1 cellular context compared by ENCODE assay signal in the genomic region with DNA sequence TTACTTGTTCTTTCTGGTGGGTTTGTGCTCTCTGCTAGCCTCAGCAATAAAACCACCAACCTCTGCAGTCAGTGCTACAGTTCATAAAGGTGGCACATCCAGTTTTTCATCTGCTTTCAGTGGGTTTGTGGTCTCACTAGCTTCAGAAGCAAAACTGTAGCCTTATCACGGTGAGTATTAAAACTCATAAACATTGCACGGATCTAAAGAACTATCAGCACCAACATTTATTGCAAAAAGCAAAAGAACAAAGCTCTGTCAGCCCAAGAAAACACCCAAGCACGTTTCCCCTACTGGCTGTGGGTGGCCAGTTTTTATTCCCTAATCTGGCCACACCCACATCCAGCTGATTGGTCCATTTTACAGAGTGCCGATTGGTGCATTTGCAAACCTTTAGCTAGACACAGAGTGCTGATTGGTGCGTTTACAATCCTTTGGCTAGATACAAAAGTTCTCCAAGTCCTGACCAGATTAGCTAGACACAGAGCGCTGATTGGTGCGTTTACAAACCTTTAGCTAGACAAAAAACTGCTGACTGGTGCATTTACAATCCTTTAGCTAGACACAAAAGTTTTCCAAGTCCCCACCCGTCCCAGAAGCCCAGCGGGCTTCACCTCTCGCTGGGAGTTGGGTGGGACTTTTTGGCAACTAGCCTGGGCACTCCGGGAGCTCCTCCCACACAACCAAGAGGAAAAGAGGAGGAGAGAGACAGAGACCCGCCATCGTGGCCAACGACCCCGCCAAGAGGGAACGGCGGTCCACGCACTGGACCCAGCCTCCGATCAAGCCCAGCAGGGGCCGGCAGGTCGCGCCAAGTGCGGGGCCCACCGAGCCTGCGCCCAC.
TF ChIP-seq lines count a peak whose summit lies in the region.

No MANE protein-coding gene starts in this region.

TF ChIP-seq in HepG2, 621 proteins besides CTCF, POLR2A, EP300 and RAD21 (continues in another document):
- TF ChIP-seq LCORL (IDR thresholded peaks at IDR 0.05) = no peak
- TF ChIP-seq LCORL (CRISPR knock-in tag; IDR thresholded peaks at IDR 0.05) = peak; percentile 72
- TF ChIP-seq SRF (IDR thresholded peaks at IDR 0.05; ENCODE audit: low read depth, low read length) = 0 out of 2 replicates have a peak, but pooled peaks have one; percentile 41
- TF ChIP-seq, protein P1, sequence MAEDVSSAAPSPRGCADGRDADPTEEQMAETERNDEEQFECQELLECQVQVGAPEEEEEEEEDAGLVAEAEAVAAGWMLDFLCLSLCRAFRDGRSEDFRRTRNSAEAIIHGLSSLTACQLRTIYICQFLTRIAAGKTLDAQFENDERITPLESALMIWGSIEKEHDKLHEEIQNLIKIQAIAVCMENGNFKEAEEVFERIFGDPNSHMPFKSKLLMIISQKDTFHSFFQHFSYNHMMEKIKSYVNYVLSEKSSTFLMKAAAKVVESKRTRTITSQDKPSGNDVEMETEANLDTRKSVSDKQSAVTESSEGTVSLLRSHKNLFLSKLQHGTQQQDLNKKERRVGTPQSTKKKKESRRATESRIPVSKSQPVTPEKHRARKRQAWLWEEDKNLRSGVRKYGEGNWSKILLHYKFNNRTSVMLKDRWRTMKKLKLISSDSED (CRISPR knock-in tag; IDR thresholded peaks at IDR 0.05) = no peak
- no peak for TF ChIP-seq KDM4B (CRISPR knock-in tag; IDR thresholded peaks at IDR 0.05)
- no peak for TF ChIP-seq MAZ (IDR thresholded peaks at IDR 0.05; ENCODE audit: borderline replicate concordance, low read depth, low read length)
- TF ChIP-seq MAZ (CRISPR knock-in tag; IDR thresholded peaks at IDR 0.05; ENCODE audit: low read depth) = 0 out of 2 replicates have a peak, but pooled peaks have one; percentile 41
- peak; percentile 93 for TF ChIP-seq ZMYM4 (CRISPR knock-in tag; IDR thresholded peaks at IDR 0.05)
- TF ChIP-seq SP1 (IDR thresholded peaks at IDR 0.05) = no peak
- TF ChIP-seq SP1 (CRISPR knock-in tag; IDR thresholded peaks at IDR 0.05) = peak; percentile 93
- TF ChIP-seq ZNF766 (CRISPR knock-in tag; IDR thresholded peaks at IDR 0.05; ENCODE audit: borderline replicate concordance) = no peak
- TF ChIP-seq, protein P2, sequence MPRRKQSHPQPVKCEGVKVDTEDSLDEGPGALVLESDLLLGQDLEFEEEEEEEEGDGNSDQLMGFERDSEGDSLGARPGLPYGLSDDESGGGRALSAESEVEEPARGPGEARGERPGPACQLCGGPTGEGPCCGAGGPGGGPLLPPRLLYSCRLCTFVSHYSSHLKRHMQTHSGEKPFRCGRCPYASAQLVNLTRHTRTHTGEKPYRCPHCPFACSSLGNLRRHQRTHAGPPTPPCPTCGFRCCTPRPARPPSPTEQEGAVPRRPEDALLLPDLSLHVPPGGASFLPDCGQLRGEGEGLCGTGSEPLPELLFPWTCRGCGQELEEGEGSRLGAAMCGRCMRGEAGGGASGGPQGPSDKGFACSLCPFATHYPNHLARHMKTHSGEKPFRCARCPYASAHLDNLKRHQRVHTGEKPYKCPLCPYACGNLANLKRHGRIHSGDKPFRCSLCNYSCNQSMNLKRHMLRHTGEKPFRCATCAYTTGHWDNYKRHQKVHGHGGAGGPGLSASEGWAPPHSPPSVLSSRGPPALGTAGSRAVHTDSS (CRISPR knock-in tag; conservative IDR thresholded peaks at IDR 0.05) = no peak
- TF ChIP-seq, protein P3, sequence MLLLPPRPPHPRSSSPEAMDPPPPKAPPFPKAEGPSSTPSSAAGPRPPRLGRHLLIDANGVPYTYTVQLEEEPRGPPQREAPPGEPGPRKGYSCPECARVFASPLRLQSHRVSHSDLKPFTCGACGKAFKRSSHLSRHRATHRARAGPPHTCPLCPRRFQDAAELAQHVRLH (CRISPR knock-in tag; IDR thresholded peaks at IDR 0.05; ENCODE audit: borderline replicate concordance, low read depth) = 0 out of 2 replicates have a peak, but pooled peaks have one; percentile 1
- TF ChIP-seq XRCC5 (optimal IDR thresholded peaks at IDR 0.05; ENCODE audit: low read length) = peak; percentile 22
- no peak for TF ChIP-seq ZNF337 (CRISPR knock-in tag; IDR thresholded peaks at IDR 0.05; ENCODE audit: borderline replicate concordance, low read depth)
- TF ChIP-seq, protein P4, sequence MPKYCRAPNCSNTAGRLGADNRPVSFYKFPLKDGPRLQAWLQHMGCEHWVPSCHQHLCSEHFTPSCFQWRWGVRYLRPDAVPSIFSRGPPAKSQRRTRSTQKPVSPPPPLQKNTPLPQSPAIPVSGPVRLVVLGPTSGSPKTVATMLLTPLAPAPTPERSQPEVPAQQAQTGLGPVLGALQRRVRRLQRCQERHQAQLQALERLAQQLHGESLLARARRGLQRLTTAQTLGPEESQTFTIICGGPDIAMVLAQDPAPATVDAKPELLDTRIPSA (CRISPR knock-in tag; IDR thresholded peaks at IDR 0.05; ENCODE audit: borderline replicate concordance) = no peak
- no peak for TF ChIP-seq HES4 (CRISPR knock-in tag; IDR thresholded peaks at IDR 0.05; ENCODE audit: borderline replicate concordance)
- TF ChIP-seq SATB2 (CRISPR knock-in tag; IDR thresholded peaks at IDR 0.05) = no peak
- no peak for TF ChIP-seq NFATC3 (CRISPR knock-in tag; IDR thresholded peaks at IDR 0.05)
- TF ChIP-seq, protein P5, sequence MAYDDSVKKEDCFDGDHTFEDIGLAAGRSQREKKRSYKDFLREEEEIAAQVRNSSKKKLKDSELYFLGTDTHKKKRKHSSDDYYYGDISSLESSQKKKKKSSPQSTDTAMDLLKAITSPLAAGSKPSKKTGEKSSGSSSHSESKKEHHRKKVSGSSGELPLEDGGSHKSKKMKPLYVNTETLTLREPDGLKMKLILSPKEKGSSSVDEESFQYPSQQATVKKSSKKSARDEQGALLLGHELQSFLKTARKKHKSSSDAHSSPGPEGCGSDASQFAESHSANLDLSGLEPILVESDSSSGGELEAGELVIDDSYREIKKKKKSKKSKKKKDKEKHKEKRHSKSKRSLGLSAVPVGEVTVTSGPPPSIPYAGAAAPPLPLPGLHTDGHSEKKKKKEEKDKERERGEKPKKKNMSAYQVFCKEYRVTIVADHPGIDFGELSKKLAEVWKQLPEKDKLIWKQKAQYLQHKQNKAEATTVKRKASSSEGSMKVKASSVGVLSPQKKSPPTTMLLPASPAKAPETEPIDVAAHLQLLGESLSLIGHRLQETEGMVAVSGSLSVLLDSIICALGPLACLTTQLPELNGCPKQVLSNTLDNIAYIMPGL (CRISPR knock-in tag; IDR thresholded peaks at IDR 0.05; ENCODE audit: borderline replicate concordance in 1 of 2, low read depth in 1 of 2) = peak in 1 of 2 experiments; percentile 8; a peak in 2 of 4 replicates
- no peak for TF ChIP-seq ZNF160 (CRISPR knock-in tag; IDR thresholded peaks at IDR 0.05)
- TF ChIP-seq, protein P6, sequence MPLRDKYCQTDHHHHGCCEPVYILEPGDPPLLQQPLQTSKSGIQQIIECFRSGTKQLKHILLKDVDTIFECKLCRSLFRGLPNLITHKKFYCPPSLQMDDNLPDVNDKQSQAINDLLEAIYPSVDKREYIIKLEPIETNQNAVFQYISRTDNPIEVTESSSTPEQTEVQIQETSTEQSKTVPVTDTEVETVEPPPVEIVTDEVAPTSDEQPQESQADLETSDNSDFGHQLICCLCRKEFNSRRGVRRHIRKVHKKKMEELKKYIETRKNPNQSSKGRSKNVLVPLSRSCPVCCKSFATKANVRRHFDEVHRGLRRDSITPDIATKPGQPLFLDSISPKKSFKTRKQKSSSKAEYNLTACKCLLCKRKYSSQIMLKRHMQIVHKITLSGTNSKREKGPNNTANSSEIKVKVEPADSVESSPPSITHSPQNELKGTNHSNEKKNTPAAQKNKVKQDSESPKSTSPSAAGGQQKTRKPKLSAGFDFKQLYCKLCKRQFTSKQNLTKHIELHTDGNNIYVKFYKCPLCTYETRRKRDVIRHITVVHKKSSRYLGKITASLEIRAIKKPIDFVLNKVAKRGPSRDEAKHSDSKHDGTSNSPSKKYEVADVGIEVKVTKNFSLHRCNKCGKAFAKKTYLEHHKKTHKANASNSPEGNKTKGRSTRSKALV (CRISPR knock-in tag; IDR thresholded peaks at IDR 0.05) = no peak
- TF ChIP-seq TEAD3 (CRISPR knock-in tag; optimal IDR thresholded peaks at IDR 0.05; ENCODE audit: borderline replicate concordance) = no peak
- peak; percentile 43; the same call in 1 of the 2 replicates for TF ChIP-seq ZNF788 (CRISPR knock-in tag; IDR thresholded peaks at IDR 0.05; ENCODE audit: borderline replicate concordance)
- TF ChIP-seq PHF5A (CRISPR knock-in tag; IDR thresholded peaks at IDR 0.05; ENCODE audit: low read depth, unreplicated experiment) = no peak
- TF ChIP-seq ZNF761 (CRISPR knock-in tag; conservative IDR thresholded peaks at IDR 0.05) = no peak
- TF ChIP-seq, protein P7, sequence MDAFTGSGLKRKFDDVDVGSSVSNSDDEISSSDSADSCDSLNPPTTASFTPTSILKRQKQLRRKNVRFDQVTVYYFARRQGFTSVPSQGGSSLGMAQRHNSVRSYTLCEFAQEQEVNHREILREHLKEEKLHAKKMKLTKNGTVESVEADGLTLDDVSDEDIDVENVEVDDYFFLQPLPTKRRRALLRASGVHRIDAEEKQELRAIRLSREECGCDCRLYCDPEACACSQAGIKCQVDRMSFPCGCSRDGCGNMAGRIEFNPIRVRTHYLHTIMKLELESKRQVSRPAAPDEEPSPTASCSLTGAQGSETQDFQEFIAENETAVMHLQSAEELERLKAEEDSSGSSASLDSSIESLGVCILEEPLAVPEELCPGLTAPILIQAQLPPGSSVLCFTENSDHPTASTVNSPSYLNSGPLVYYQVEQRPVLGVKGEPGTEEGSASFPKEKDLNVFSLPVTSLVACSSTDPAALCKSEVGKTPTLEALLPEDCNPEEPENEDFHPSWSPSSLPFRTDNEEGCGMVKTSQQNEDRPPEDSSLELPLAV (CRISPR knock-in tag; conservative IDR thresholded peaks at IDR 0.05; ENCODE audit: low read depth) = no peak
- TF ChIP-seq ZNF121 (CRISPR knock-in tag; IDR thresholded peaks at IDR 0.05) = 0 out of 2 replicates have a peak, but pooled peaks have one; percentile 36
- no peak for TF ChIP-seq CC2D1A (CRISPR knock-in tag; IDR thresholded peaks at IDR 0.05)
- peak; percentile 38; the same call in 1 of the 2 replicates for TF ChIP-seq MAFG (CRISPR knock-in tag; IDR thresholded peaks at IDR 0.05)
- TF ChIP-seq TGIF2 (CRISPR knock-in tag; IDR thresholded peaks at IDR 0.05) = no peak
- 0 out of 2 replicates have a peak, but pooled peaks have one; percentile 23 for TF ChIP-seq RXRA (CRISPR knock-in tag; IDR thresholded peaks at IDR 0.05)
- TF ChIP-seq EEA1 (CRISPR knock-in tag; IDR thresholded peaks at IDR 0.05; ENCODE audit: borderline replicate concordance) = peak; percentile 25; the same call in 1 of the 2 replicates
- TF ChIP-seq REL (CRISPR knock-in tag; conservative IDR thresholded peaks at IDR 0.05) = no peak
- TF ChIP-seq, protein P8, sequence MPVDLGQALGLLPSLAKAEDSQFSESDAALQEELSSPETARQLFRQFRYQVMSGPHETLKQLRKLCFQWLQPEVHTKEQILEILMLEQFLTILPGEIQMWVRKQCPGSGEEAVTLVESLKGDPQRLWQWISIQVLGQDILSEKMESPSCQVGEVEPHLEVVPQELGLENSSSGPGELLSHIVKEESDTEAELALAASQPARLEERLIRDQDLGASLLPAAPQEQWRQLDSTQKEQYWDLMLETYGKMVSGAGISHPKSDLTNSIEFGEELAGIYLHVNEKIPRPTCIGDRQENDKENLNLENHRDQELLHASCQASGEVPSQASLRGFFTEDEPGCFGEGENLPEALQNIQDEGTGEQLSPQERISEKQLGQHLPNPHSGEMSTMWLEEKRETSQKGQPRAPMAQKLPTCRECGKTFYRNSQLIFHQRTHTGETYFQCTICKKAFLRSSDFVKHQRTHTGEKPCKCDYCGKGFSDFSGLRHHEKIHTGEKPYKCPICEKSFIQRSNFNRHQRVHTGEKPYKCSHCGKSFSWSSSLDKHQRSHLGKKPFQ (CRISPR knock-in tag; IDR thresholded peaks at IDR 0.05; ENCODE audit: insufficient replicate concordance) = no peak
- no peak for TF ChIP-seq RFX5 (IDR thresholded peaks at IDR 0.05; ENCODE audit: low read depth, low read length)
- TF ChIP-seq NFYC (CRISPR knock-in tag; IDR thresholded peaks at IDR 0.05) = peak; percentile 92
- TF ChIP-seq ZNF124 (CRISPR knock-in tag; IDR thresholded peaks at IDR 0.05) = no peak
- TF ChIP-seq ZNF496 (CRISPR knock-in tag; IDR thresholded peaks at IDR 0.05; ENCODE audit: insufficient replicate concordance) = no peak
- no peak for TF ChIP-seq ZNF282 (IDR thresholded peaks at IDR 0.05; ENCODE audit: partially characterized antibody)
- TF ChIP-seq RFXANK (CRISPR knock-in tag; IDR thresholded peaks at IDR 0.05) = no peak
- no peak for TF ChIP-seq ATRX (CRISPR knock-in tag; IDR thresholded peaks at IDR 0.05; ENCODE audit: borderline replicate concordance)
- no peak for TF ChIP-seq ARNT (IDR thresholded peaks at IDR 0.05)
- TF ChIP-seq ZNF607 (CRISPR knock-in tag; IDR thresholded peaks at IDR 0.05; ENCODE audit: borderline replicate concordance) = no peak
- TF ChIP-seq HNRNPL (IDR thresholded peaks at IDR 0.05; ENCODE audit: low read depth, low read length) = no peak
- 0 out of 2 replicates have a peak, but pooled peaks have one; percentile 45 for TF ChIP-seq RCOR2 (CRISPR knock-in tag; IDR thresholded peaks at IDR 0.05)
- TF ChIP-seq, protein P9, sequence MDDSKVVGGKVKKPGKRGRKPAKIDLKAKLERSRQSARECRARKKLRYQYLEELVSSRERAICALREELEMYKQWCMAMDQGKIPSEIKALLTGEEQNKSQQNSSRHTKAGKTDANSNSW (CRISPR knock-in tag; IDR thresholded peaks at IDR 0.05; ENCODE audit: borderline replicate concordance) = 0 out of 2 replicates have a peak, but pooled peaks have one; percentile 60
- TF ChIP-seq ZMYM2 (CRISPR knock-in tag; IDR thresholded peaks at IDR 0.05) = peak; percentile 90
- TF ChIP-seq SETDB1 (CRISPR knock-in tag; IDR thresholded peaks at IDR 0.05; ENCODE audit: borderline replicate concordance) = no peak
- no peak; the same call in 1 of the 2 replicates for TF ChIP-seq ZNF510 (CRISPR knock-in tag; IDR thresholded peaks at IDR 0.05; ENCODE audit: low read depth)
- TF ChIP-seq, protein P10, sequence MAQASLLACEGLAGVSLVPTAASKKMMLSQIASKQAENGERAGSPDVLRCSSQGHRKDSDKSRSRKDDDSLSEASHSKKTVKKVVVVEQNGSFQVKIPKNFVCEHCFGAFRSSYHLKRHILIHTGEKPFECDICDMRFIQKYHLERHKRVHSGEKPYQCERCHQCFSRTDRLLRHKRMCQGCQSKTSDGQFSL (CRISPR knock-in tag; IDR thresholded peaks at IDR 0.05) = no peak
- 0 out of 2 replicates have a peak, but pooled peaks have one; percentile 12 for TF ChIP-seq ZBTB7B (CRISPR knock-in tag; IDR thresholded peaks at IDR 0.05)
- TF ChIP-seq NCOA1 (CRISPR knock-in tag; IDR thresholded peaks at IDR 0.05) = 0 out of 2 replicates have a peak, but pooled peaks have one; percentile 78
- TF ChIP-seq HDAC6 (IDR thresholded peaks at IDR 0.05; ENCODE audit: low read depth, low read length) = no peak
- TF ChIP-seq HOXA5 (CRISPR knock-in tag; IDR thresholded peaks at IDR 0.05) = no peak; the same call in 1 of the 2 replicates
- TF ChIP-seq ZNF17 (CRISPR knock-in tag; IDR thresholded peaks at IDR 0.05) = no peak
- TF ChIP-seq ZNF33B (CRISPR knock-in tag; IDR thresholded peaks at IDR 0.05) = 0 out of 2 replicates have a peak, but pooled peaks have one; percentile 58
- no peak for TF ChIP-seq DR1 (CRISPR knock-in tag; IDR thresholded peaks at IDR 0.05)
- peak; percentile 81; the same call in 1 of the 2 replicates for TF ChIP-seq ZNF547 (CRISPR knock-in tag; IDR thresholded peaks at IDR 0.05)
- no peak for TF ChIP-seq ZFP36L1 (CRISPR knock-in tag; IDR thresholded peaks at IDR 0.05)
